22 cellular contexts compared by ENCODE assay signal in genomic region chr22:49738006-49738405, GRCh38.
"Had no signal": no experiment of that assay in that cellular context is flagged by ENCODE, and none has a peak within 500 bp of the region (broad histone marks: within the 10 kb centered on the region; RNA-seq: fewer than 3 reads in every experiment).

No MANE protein-coding gene starts in this region.

- H3K36me3 ChIP-seq: gastrocnemius medialis, heart right ventricle, sigmoid colon, thoracic aorta had no signal

- ATAC-seq: esophagus mucosa; gastrocnemius medialis; heart right ventricle; left ventricle myocardium superior; psoas muscle; stimulated activated naive B cell treated with anti-CD40 and anti-IgM and Interleukin-4, amounts not matched to agents 10 μg/mL and 1 μg/mL and 100 μg/mL, for 72 hours; stimulated activated naive CD8-positive, alpha-beta T cell treated with anti-CD3 and anti-CD28 coated beads, Interleukin-15, amount 100 ng/mL, for 72 hours had no signal

- H3K27ac Mint-ChIP-seq: nephron; stimulated activated naive B cell treated with anti-CD40 and anti-IgM and Interleukin-4, amounts not matched to agents 10 μg/mL and 1 μg/mL and 100 μg/mL, for 72 hours; stimulated activated naive CD8-positive, alpha-beta T cell treated with anti-CD3 and anti-CD28 coated beads, Interleukin-15, amount 100 ng/mL, for 72 hours had no signal

- DNase-seq: effector memory CD4-positive, alpha-beta T cell; gastrocnemius medialis; heart right ventricle; hypothalamus; left ventricle myocardium superior; mesenchymal stem cell; naive B cell; psoas muscle; retina; sigmoid colon; stimulated activated CD4-positive, alpha-beta T cell treated with anti-CD3 and anti-CD28 coated beads, Interleukin-2, amount 100 ng/mL, for 24 hours; stimulated activated CD4-positive, alpha-beta T cell treated with anti-CD3 and anti-CD28 coated beads, Interleukin-4, amount 100 ng/mL, for 4 hours; stimulated activated naive B cell treated with anti-CD40 and anti-IgM and Interleukin-4, amounts not matched to agents 10 μg/mL and 1 μg/mL and 100 μg/mL, for 72 hours; stimulated activated naive CD8-positive, alpha-beta T cell treated with anti-CD3 and anti-CD28 coated beads, Interleukin-15, amount 100 ng/mL, for 72 hours; substantia nigra; trophoblast cell had no signal

- H3K4me3 ChIP-seq: gastrocnemius medialis, heart right ventricle, lung, psoas muscle, sigmoid colon, skin epidermis, thoracic aorta had no signal

- H3K9me3 ChIP-seq: gastrocnemius medialis, sigmoid colon had no signal

- H3K4me1 Mint-ChIP-seq: nephron had no signal

- H3K27ac ChIP-seq: gastrocnemius medialis, heart right ventricle, parathyroid adenoma, psoas muscle, sigmoid colon, skin epidermis, thoracic aorta had no signal

- H3K4me3 Mint-ChIP-seq: nephron; stimulated activated naive B cell treated with anti-CD40 and anti-IgM and Interleukin-4, amounts not matched to agents 10 μg/mL and 1 μg/mL and 100 μg/mL, for 72 hours; stimulated activated naive CD8-positive, alpha-beta T cell treated with anti-CD3 and anti-CD28 coated beads, Interleukin-15, amount 100 ng/mL, for 72 hours had no signal

- H3K4me1 ChIP-seq: gastrocnemius medialis, heart right ventricle, parathyroid adenoma, psoas muscle, sigmoid colon had no signal
